1 cellular context compared by ENCODE assay signal in genomic region chr21:27371688-27372331, GRCh38.
TF ChIP-seq lines count a peak whose summit lies in the region.

No MANE protein-coding gene starts in this region.

TF ChIP-seq in WTC11, 78 proteins besides CTCF, POLR2A, EP300 and RAD21 (continued from another document):
- TF ChIP-seq, protein P1, sequence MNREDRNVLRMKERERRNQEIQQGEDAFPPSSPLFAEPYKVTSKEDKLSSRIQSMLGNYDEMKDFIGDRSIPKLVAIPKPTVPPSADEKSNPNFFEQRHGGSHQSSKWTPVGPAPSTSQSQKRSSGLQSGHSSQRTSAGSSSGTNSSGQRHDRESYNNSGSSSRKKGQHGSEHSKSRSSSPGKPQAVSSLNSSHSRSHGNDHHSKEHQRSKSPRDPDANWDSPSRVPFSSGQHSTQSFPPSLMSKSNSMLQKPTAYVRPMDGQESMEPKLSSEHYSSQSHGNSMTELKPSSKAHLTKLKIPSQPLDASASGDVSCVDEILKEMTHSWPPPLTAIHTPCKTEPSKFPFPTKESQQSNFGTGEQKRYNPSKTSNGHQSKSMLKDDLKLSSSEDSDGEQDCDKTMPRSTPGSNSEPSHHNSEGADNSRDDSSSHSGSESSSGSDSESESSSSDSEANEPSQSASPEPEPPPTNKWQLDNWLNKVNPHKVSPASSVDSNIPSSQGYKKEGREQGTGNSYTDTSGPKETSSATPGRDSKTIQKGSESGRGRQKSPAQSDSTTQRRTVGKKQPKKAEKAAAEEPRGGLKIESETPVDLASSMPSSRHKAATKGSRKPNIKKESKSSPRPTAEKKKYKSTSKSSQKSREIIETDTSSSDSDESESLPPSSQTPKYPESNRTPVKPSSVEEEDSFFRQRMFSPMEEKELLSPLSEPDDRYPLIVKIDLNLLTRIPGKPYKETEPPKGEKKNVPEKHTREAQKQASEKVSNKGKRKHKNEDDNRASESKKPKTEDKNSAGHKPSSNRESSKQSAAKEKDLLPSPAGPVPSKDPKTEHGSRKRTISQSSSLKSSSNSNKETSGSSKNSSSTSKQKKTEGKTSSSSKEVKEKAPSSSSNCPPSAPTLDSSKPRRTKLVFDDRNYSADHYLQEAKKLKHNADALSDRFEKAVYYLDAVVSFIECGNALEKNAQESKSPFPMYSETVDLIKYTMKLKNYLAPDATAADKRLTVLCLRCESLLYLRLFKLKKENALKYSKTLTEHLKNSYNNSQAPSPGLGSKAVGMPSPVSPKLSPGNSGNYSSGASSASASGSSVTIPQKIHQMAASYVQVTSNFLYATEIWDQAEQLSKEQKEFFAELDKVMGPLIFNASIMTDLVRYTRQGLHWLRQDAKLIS (CRISPR knock-in tag; IDR thresholded peaks at IDR 0.05; ENCODE audit: borderline replicate concordance), result no peak
- TF ChIP-seq, protein P2, sequence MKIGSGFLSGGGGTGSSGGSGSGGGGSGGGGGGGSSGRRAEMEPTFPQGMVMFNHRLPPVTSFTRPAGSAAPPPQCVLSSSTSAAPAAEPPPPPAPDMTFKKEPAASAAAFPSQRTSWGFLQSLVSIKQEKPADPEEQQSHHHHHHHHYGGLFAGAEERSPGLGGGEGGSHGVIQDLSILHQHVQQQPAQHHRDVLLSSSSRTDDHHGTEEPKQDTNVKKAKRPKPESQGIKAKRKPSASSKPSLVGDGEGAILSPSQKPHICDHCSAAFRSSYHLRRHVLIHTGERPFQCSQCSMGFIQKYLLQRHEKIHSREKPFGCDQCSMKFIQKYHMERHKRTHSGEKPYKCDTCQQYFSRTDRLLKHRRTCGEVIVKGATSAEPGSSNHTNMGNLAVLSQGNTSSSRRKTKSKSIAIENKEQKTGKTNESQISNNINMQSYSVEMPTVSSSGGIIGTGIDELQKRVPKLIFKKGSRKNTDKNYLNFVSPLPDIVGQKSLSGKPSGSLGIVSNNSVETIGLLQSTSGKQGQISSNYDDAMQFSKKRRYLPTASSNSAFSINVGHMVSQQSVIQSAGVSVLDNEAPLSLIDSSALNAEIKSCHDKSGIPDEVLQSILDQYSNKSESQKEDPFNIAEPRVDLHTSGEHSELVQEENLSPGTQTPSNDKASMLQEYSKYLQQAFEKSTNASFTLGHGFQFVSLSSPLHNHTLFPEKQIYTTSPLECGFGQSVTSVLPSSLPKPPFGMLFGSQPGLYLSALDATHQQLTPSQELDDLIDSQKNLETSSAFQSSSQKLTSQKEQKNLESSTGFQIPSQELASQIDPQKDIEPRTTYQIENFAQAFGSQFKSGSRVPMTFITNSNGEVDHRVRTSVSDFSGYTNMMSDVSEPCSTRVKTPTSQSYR (CRISPR knock-in tag; IDR thresholded peaks at IDR 0.05), result no peak
- TF ChIP-seq, protein P3, sequence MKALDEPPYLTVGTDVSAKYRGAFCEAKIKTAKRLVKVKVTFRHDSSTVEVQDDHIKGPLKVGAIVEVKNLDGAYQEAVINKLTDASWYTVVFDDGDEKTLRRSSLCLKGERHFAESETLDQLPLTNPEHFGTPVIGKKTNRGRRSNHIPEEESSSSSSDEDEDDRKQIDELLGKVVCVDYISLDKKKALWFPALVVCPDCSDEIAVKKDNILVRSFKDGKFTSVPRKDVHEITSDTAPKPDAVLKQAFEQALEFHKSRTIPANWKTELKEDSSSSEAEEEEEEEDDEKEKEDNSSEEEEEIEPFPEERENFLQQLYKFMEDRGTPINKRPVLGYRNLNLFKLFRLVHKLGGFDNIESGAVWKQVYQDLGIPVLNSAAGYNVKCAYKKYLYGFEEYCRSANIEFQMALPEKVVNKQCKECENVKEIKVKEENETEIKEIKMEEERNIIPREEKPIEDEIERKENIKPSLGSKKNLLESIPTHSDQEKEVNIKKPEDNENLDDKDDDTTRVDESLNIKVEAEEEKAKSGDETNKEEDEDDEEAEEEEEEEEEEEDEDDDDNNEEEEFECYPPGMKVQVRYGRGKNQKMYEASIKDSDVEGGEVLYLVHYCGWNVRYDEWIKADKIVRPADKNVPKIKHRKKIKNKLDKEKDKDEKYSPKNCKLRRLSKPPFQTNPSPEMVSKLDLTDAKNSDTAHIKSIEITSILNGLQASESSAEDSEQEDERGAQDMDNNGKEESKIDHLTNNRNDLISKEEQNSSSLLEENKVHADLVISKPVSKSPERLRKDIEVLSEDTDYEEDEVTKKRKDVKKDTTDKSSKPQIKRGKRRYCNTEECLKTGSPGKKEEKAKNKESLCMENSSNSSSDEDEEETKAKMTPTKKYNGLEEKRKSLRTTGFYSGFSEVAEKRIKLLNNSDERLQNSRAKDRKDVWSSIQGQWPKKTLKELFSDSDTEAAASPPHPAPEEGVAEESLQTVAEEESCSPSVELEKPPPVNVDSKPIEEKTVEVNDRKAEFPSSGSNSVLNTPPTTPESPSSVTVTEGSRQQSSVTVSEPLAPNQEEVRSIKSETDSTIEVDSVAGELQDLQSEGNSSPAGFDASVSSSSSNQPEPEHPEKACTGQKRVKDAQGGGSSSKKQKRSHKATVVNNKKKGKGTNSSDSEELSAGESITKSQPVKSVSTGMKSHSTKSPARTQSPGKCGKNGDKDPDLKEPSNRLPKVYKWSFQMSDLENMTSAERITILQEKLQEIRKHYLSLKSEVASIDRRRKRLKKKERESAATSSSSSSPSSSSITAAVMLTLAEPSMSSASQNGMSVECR (CRISPR knock-in tag; IDR thresholded peaks at IDR 0.05; ENCODE audit: borderline replicate concordance), result no peak
- TF ChIP-seq PREB (CRISPR knock-in tag; IDR thresholded peaks at IDR 0.05; ENCODE audit: borderline replicate concordance) (no peak), ATF1 (CRISPR knock-in tag; IDR thresholded peaks at IDR 0.05) (no peak), KAT7 (CRISPR knock-in tag; IDR thresholded peaks at IDR 0.05; ENCODE audit: borderline replicate concordance) (no peak), ELF4 (CRISPR knock-in tag; IDR thresholded peaks at IDR 0.05; ENCODE audit: low read depth) (no peak), MAX (CRISPR knock-in tag; IDR thresholded peaks at IDR 0.05) (no peak), ZNF138 (CRISPR knock-in tag; conservative IDR thresholded peaks at IDR 0.05) (no peak)
